Comparison of ENCODE assay signal across 36 cellular contexts in genomic region chr7:99926351-99926750, GRCh38. TPM values are rescaled to one million over a fixed set of nuclear protein-coding genes. Genes with fewer than 3 reads are reported as not detected.
"Had no signal": no experiment of that assay in that cellular context is flagged by ENCODE, and none has a peak within 500 bp of the region (broad histone marks: within the 10 kb centered on the region; RNA-seq: fewer than 3 reads in every experiment).

No MANE protein-coding gene starts in this region.

- H3K27ac ChIP-seq: adrenal gland, body of pancreas, brain microvascular endothelial cell, VCaP had no signal

- H3K9me3 ChIP-seq: adrenal gland, body of pancreas had no signal

- DNase-seq: activated B cell treated with CpG ODN at 0.5 μM for 24 hours; activated CD4-positive, alpha-beta memory T cell treated with anti-CD3 and anti-CD28 coated beads for 36 hours; activated CD4-positive, alpha-beta T cell treated with anti-CD3 and anti-CD28 coated beads for 4 hours; activated CD4-positive, alpha-beta T cell treated with anti-CD3 and anti-CD28 coated beads, Interleukin-2, amount 10 ng/mL, durations not matched to agents 24 days and 14 days; activated CD4-positive, alpha-beta T cell treated with anti-CD3 and anti-CD28 coated beads, Interleukin-2, amount 50 U/mL, for 1 hour; activated CD4-positive, alpha-beta T cell treated with anti-CD3 and anti-CD28 coated beads, Interleukin-2, amount 50 U/mL, for 4 hours; activated CD4-positive, CD25-positive, alpha-beta regulatory T cell treated with anti-CD3 and anti-CD28 coated beads, Interleukin-2, amount 50 U/mL, for 72 hours; activated CD8-positive, alpha-beta memory T cell treated with anti-CD3 and anti-CD28 coated beads, Interleukin-2, amount 50 U/mL, for 4 hours; activated CD8-positive, alpha-beta T cell treated with anti-CD3 and anti-CD28 coated beads for 36 hours; activated effector memory CD4-positive, alpha-beta T cell treated with anti-CD3 and anti-CD28 coated beads, Interleukin-2, amount 50 U/mL, for 16 hours; activated gamma-delta T cell treated with Interleukin-2 at 50 U/mL for 16 hours; activated naive CD4-positive, alpha-beta T cell; activated naive CD4-positive, alpha-beta T cell treated with anti-CD3 and anti-CD28 coated beads for 36 hours; activated naive CD4-positive, alpha-beta T cell treated with anti-CD3 and anti-CD28 coated beads, Interleukin-2, amount 50 U/mL, for 16 hours; activated naive CD8-positive, alpha-beta T cell treated with anti-CD3 and anti-CD28 coated beads for 36 hours; activated T-cell treated with anti-CD3 and anti-CD28 coated beads for 4 hours; activated T-cell treated with anti-CD3 and anti-CD28 coated beads, Interleukin-2, amount 50 U/mL, for 1 hour; activated T-cell treated with anti-CD3 and anti-CD28 coated beads, Interleukin-2, amount 50 U/mL, for 4 hours; activated T-cell treated with anti-CD3 and anti-CD28 coated beads, Interleukin-2, amount 50 U/mL, for 72 hours; adrenal gland; amniotic stem cell; aorta; body of pancreas; brain microvascular endothelial cell; central memory CD4-positive, alpha-beta T cell; T-helper 1 cell; T-helper 2 cell; T-helper 9 cell had no signal

- ATAC-seq: activated CD8-positive, alpha-beta T cell treated with anti-CD3 and anti-CD28 coated beads for 36 hours; activated naive CD4-positive, alpha-beta T cell treated with anti-CD3 and anti-CD28 coated beads, Interleukin-2, amount 50 U/mL, for 72 hours; activated T-cell treated with anti-CD3 and anti-CD28 coated beads, Interleukin-2, amount 50 U/mL, for 4 hours; activated T-cell treated with anti-CD3 and anti-CD28 coated beads, Interleukin-2, amount 50 U/mL, for 72 hours; activated T-helper 17 cell treated with anti-CD3 and anti-CD28 coated beads, Interleukin-2, amount 50 U/mL, for 72 hours; body of pancreas had no signal

- H3K4me3 ChIP-seq: adrenal gland, body of pancreas had no signal

- H3K36me3 ChIP-seq: adrenal gland, brain microvascular endothelial cell had no signal

- H3K27me3 ChIP-seq: adrenal gland, body of pancreas had no signal

RNA-seq across cellular contexts. Expression of gene GJC3, which starts 3.1 kb away (rescaled TPM):
- total RNA-seq: activated B cell treated with CpG ODN at 0.5 μM for 24 hours; activated CD4-positive, alpha-beta T cell treated with anti-CD3 and anti-CD28 coated beads, Interleukin-2, amount 10 ng/mL, durations not matched to agents 24 days and 14 days; activated T-helper 17 cell treated with anti-CD3 and anti-CD28 coated beads, Interleukin-2, amount 50 U/mL, for 72 hours; adrenal gland; astrocyte; body of pancreas; cardiac septum; chondrocyte had no signal
- polyA plus RNA-seq: aorta had no signal

RNA-seq across cellular contexts. Expression of gene AZGP1, which starts 49.5 kb away (rescaled TPM):
- total RNA-seq: activated B cell treated with CpG ODN at 0.5 μM for 24 hours; activated CD4-positive, alpha-beta memory T cell treated with anti-CD3 and anti-CD28 coated beads for 36 hours; activated CD4-positive, alpha-beta T cell treated with anti-CD3 and anti-CD28 coated beads, Interleukin-2, amount 10 ng/mL, durations not matched to agents 24 days and 14 days; activated CD8-positive, alpha-beta memory T cell treated with anti-CD3 and anti-CD28 coated beads for 36 hours; activated CD8-positive, alpha-beta T cell treated with anti-CD3 and anti-CD28 coated beads for 36 hours; activated naive CD4-positive, alpha-beta T cell treated with anti-CD3 and anti-CD28 coated beads for 36 hours; activated naive CD8-positive, alpha-beta T cell treated with anti-CD3 and anti-CD28 coated beads for 36 hours; activated T-cell treated with anti-CD3 and anti-CD28 coated beads, Interleukin-2, amount 50 U/mL, for 72 hours; activated T-helper 1 cell treated with anti-CD3 and anti-CD28 coated beads, Interleukin-12 subunit alpha, Interleukin-12 subunit beta, Interleukin-2, Interleukin-4 antibody, amounts not matched to agents 30 ng/mL and 10 ng/mL and 1 ng/mL, durations not matched to agents 14 hours and 24 hours and 36 hours; astrocyte; chondrocyte had no signal

RNA-seq across cellular contexts. Expression of gene OR2AE1, which starts 49.5 kb away (rescaled TPM):
- total RNA-seq: activated CD4-positive, alpha-beta memory T cell treated with anti-CD3 and anti-CD28 coated beads for 36 hours; activated CD8-positive, alpha-beta memory T cell treated with anti-CD3 and anti-CD28 coated beads for 36 hours; activated CD8-positive, alpha-beta T cell treated with anti-CD3 and anti-CD28 coated beads for 36 hours; activated naive CD4-positive, alpha-beta T cell treated with anti-CD3 and anti-CD28 coated beads for 36 hours; activated naive CD8-positive, alpha-beta T cell treated with anti-CD3 and anti-CD28 coated beads for 36 hours; astrocyte; cardiac septum; chondrocyte had no signal
- polyA plus RNA-seq: adrenal gland, aorta had no signal
